14 cellular contexts compared by ENCODE assay signal in the genomic region with DNA sequence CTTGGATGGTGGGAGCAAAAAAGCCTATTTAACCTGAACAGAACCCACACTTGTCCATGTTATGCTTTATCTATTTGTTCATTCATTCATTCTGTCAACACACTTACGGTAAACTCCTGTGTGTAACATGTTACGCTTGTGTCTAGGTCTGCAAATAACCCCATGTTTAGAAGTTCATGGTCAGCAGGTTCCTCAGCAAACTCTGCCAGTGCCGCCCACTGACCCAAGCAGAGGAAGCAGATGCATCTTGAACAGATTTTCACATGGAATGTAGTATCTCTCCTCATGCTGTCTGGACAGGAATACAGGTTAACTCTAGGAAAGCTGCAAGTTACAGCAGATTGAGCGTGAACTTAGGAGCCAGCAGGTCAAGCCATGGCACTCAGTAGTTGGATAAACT.
A peak's percentile ranks its signal among the peaks of the same experiment; 100 is the strongest.
DNase-seq lines count a peak whose midpoint lies in the region; ATAC-seq and TF ChIP-seq lines count a peak whose summit lies in the region.
"Had no signal": no experiment of that assay in that cellular context is flagged by ENCODE, and none has a peak within 500 bp of the region (broad histone marks: within the 10 kb centered on the region; RNA-seq: fewer than 3 reads in every experiment).

No MANE protein-coding gene starts in this region.

- H3K4me1 Mint-ChIP-seq in HFFc6 (ENCODE audit: low read depth) (peaks cover 57% of the 10 kb centered on the region), MCF 10A (ENCODE audit: insufficient read depth, unreplicated experiment) (peaks cover 19% of the 10 kb centered on the region)
- H3K4me1 Mint-ChIP-seq in stimulated activated naive B cell treated with anti-CD40 and anti-IgM and Interleukin-4, amounts not matched to agents 10 μg/mL and 1 μg/mL and 100 μg/mL, for 72 hours = peaks cover 3 to 5% of the 10 kb centered on the region in 2 donors
- peaks cover 8% of the 10 kb centered on the region for H3K4me1 Mint-ChIP-seq in CD8-positive, alpha-beta T cell (ENCODE audit: low read depth)

- intact Hi-C loops in MCF 10A (cut with micrococcal nuclease) = loop anchor here (10.0 kb wide), 2 partner anchors 103 to 157 kb away; no protein-coding TSS in a partner anchor
- intact Hi-C loops in CD8-positive, alpha-beta T cell (cut with DNase I, micrococcal nuclease) = no loop called here

- H3K36me3 Mint-ChIP-seq in HFFc6 (ENCODE audit: low read depth) (0 out of 2 replicates have a peak, but pooled peaks cover 7% of the 10 kb centered on the region), MCF 10A (ENCODE audit: insufficient read depth, unreplicated experiment) (no peaks in the 10 kb centered on the region)
- no peaks in the 10 kb centered on the region for H3K36me3 Mint-ChIP-seq in stimulated activated naive B cell treated with anti-CD40 and anti-IgM and Interleukin-4, amounts not matched to agents 10 μg/mL and 1 μg/mL and 100 μg/mL, for 72 hours
- no peaks in the 10 kb centered on the region for H3K36me3 Mint-ChIP-seq in CD8-positive, alpha-beta T cell
- H3K36me3 Mint-ChIP-seq: activated CD8-positive, alpha-beta memory T cell treated with anti-CD3 and anti-CD28 coated beads, Interleukin-2, amount 10 ng/mL, durations not matched to agents 7 days and 5 days; naive thymus-derived CD8-positive, alpha-beta T cell had no signal

- no peaks in the 10 kb centered on the region for H3K9me3 ChIP-seq in CD8-positive, alpha-beta T cell (ENCODE audit: low read length)
- H3K9me3 ChIP-seq: BE2C, HAP-1 had no signal

- DNase-seq in HFFc6 = no peak
- no peak for DNase-seq in MCF 10A (ENCODE audit: unreplicated experiment)
- peak; percentile 42 for DNase-seq in medulla oblongata (ENCODE audit: extremely low spot score)
- no peak for DNase-seq in stimulated activated naive B cell treated with anti-CD40 and anti-IgM and Interleukin-4, amounts not matched to agents 10 μg/mL and 1 μg/mL and 100 μg/mL, for 72 hours
- DNase-seq in NCI-H774 (lab: John Stamatoyannopoulos, UW) = no peak
- no peak for DNase-seq in CD8-positive, alpha-beta T cell
- DNase-seq in SHP77 treated with DMSO at 0.1 percent for 48 hours (lab: John Stamatoyannopoulos, UW) = no peak
- DNase-seq: activated CD8-positive, alpha-beta memory T cell treated with anti-CD3 and anti-CD28 coated beads, Interleukin-2, amount 10 ng/mL, durations not matched to agents 7 days and 5 days; activated naive CD4-positive, alpha-beta T cell treated with anti-CD3 and anti-CD28 coated beads for 36 hours; BE2C; naive thymus-derived CD8-positive, alpha-beta T cell; stimulated activated CD4-positive, alpha-beta T cell treated with anti-CD3 and anti-CD28 coated beads, Interleukin-15, amount 100 ng/mL, for 24 hours had no signal

- CTCF ChIA-PET in MCF 10A (lab: Yijun Ruan, JAX) = interaction anchor here (1.0 kb wide), 2 partner anchors 13 to 359 kb away, joined by 3 read pairs; no protein-coding TSS in a partner anchor
- CTCF ChIA-PET in CD8-positive, alpha-beta T cell (lab: Charles Lee) = no interaction called here

- TF ChIP-seq CTCF in HFFc6 (IDR thresholded peaks at IDR 0.05) = no peak
- no peak for TF ChIP-seq CTCF in MCF 10A (IDR thresholded peaks at IDR 0.05; ENCODE audit: unreplicated experiment)
- TF ChIP-seq CTCF in CD8-positive, alpha-beta T cell (IDR thresholded peaks at IDR 0.05) = no peak

- H3K4me3 Mint-ChIP-seq in HFFc6 (peak overlapping the region; percentile 69; the same call in 1 of the 2 replicates), MCF 10A (ENCODE audit: unreplicated experiment) (no peak overlapping the region)
- H3K4me3 Mint-ChIP-seq in stimulated activated naive B cell treated with anti-CD40 and anti-IgM and Interleukin-4, amounts not matched to agents 10 μg/mL and 1 μg/mL and 100 μg/mL, for 72 hours = no peak overlapping the region
- no peak overlapping the region for H3K4me3 Mint-ChIP-seq in CD8-positive, alpha-beta T cell
- H3K4me3 Mint-ChIP-seq: activated CD8-positive, alpha-beta memory T cell treated with anti-CD3 and anti-CD28 coated beads, Interleukin-2, amount 10 ng/mL, durations not matched to agents 7 days and 5 days; activated naive CD4-positive, alpha-beta T cell treated with anti-CD3 and anti-CD28 coated beads for 36 hours; naive thymus-derived CD8-positive, alpha-beta T cell had no signal

- peak overlapping the region in 19 of 21 experiments; percentile 0 to 93 (median 67) for H3K27ac ChIP-seq in skin epidermis
- no peak overlapping the region for H3K27ac ChIP-seq in CD8-positive, alpha-beta T cell (ENCODE audit: low read depth, low read length)

- H3K27me3 Mint-ChIP-seq in HFFc6 (ENCODE audit: insufficient read depth) (no peaks in the 10 kb centered on the region; the same call in 1 of the 2 replicates), MCF 10A (ENCODE audit: insufficient read depth, unreplicated experiment) (no peaks in the 10 kb centered on the region)
- H3K27me3 Mint-ChIP-seq in stimulated activated naive B cell treated with anti-CD40 and anti-IgM and Interleukin-4, amounts not matched to agents 10 μg/mL and 1 μg/mL and 100 μg/mL, for 72 hours = peaks cover 0 to 16% of the 10 kb centered on the region in 2 donors
- H3K27me3 Mint-ChIP-seq in CD8-positive, alpha-beta T cell (ENCODE audit: low read depth) = no peaks in the 10 kb centered on the region

- no peaks in the 10 kb centered on the region for H3K36me3 ChIP-seq in CD8-positive, alpha-beta T cell (ENCODE audit: insufficient read depth, low read length)
- H3K36me3 ChIP-seq: BE2C, HAP-1 had no signal

- H3K9me3 Mint-ChIP-seq in HFFc6 = no peaks in the 10 kb centered on the region
- H3K9me3 Mint-ChIP-seq in MCF 10A (ENCODE audit: unreplicated experiment) = no peaks in the 10 kb centered on the region
- H3K9me3 Mint-ChIP-seq in stimulated activated naive B cell treated with anti-CD40 and anti-IgM and Interleukin-4, amounts not matched to agents 10 μg/mL and 1 μg/mL and 100 μg/mL, for 72 hours = no peaks in the 10 kb centered on the region
- H3K9me3 Mint-ChIP-seq in CD8-positive, alpha-beta T cell = no peaks in the 10 kb centered on the region
- H3K9me3 Mint-ChIP-seq: activated naive CD4-positive, alpha-beta T cell treated with anti-CD3 and anti-CD28 coated beads for 36 hours; naive thymus-derived CD8-positive, alpha-beta T cell had no signal

- BruUV-seq in MCF 10A (replicated peaks; lab: Mats Ljungman, UMichigan) = TSS peak; percentile 94

- H3K4me3 ChIP-seq in skin epidermis = no peak overlapping the region
- no peak overlapping the region for H3K4me3 ChIP-seq in CD8-positive, alpha-beta T cell (ENCODE audit: low read depth, low read length)
- H3K4me3 ChIP-seq: HAP-1 had no signal

- H3K4me1 ChIP-seq in CD8-positive, alpha-beta T cell (ENCODE audit: insufficient read depth, low read length) = no peaks in the 10 kb centered on the region
- H3K4me1 ChIP-seq: BE2C, HAP-1 had no signal

- POLR2A ChIA-PET in MCF 10A (lab: Yijun Ruan, JAX) = interaction anchor here (0.6 to 1.5 kb wide), 4 partner anchors 8 to 301 kb away, joined by 3 to 5 read pairs (median 4); partner anchors contain the start of gene COPS8
- POLR2A ChIA-PET in CD8-positive, alpha-beta T cell (lab: Charles Lee) = interaction anchor here (0.8 kb wide), 1 partner anchor 9 kb away, joined by 4 read pairs; no protein-coding TSS in a partner anchor

- no peak for ATAC-seq in stimulated activated naive B cell treated with anti-CD40 and anti-IgM and Interleukin-4, amounts not matched to agents 10 μg/mL and 1 μg/mL and 100 μg/mL, for 72 hours (replicated peaks)
- no peak for ATAC-seq in CD8-positive, alpha-beta T cell
- ATAC-seq: activated CD8-positive, alpha-beta memory T cell treated with anti-CD3 and anti-CD28 coated beads, Interleukin-2, amount 10 ng/mL, durations not matched to agents 7 days and 5 days; naive thymus-derived CD8-positive, alpha-beta T cell had no signal

- no peaks in the 10 kb centered on the region for H3K27me3 ChIP-seq in CD8-positive, alpha-beta T cell (ENCODE audit: insufficient read depth, low read length)

- peak overlapping the region; percentile 97 for H3K27ac Mint-ChIP-seq in HFFc6
- peak overlapping the region; percentile 97 for H3K27ac Mint-ChIP-seq in MCF 10A (ENCODE audit: low read depth, unreplicated experiment)
- no peak overlapping the region for H3K27ac Mint-ChIP-seq in stimulated activated naive B cell treated with anti-CD40 and anti-IgM and Interleukin-4, amounts not matched to agents 10 μg/mL and 1 μg/mL and 100 μg/mL, for 72 hours
- no peak overlapping the region for H3K27ac Mint-ChIP-seq in CD8-positive, alpha-beta T cell
- H3K27ac Mint-ChIP-seq: activated CD8-positive, alpha-beta memory T cell treated with anti-CD3 and anti-CD28 coated beads, Interleukin-2, amount 10 ng/mL, durations not matched to agents 7 days and 5 days; activated naive CD4-positive, alpha-beta T cell treated with anti-CD3 and anti-CD28 coated beads for 36 hours had no signal

Comparison
In these comparisons a context has a peak if more than half of its experiments do, and no peak if none do; other contexts are left out.
1. H3K27ac Mint-ChIP-seq: peak in HFFc6 (single experiment) and MCF 10A (single experiment); none in stimulated activated naive B cell treated with anti-CD40 and anti-IgM and Interleukin-4, amounts not matched to agents 10 μg/mL and 1 μg/mL and 100 μg/mL, for 72 hours (single experiment) and CD8-positive, alpha-beta T cell (single experiment).